ENCODE assay signal across 8 cellular contexts in genomic region chr11:23112987-23113886, GRCh38.
DNase-seq lines count a peak whose midpoint lies in the region; ATAC-seq and TF ChIP-seq lines count a peak whose summit lies in the region.

No MANE protein-coding gene starts in this region.

- TF ChIP-seq POLR2A in GM18505 (IDR thresholded peaks at IDR 0.05; ENCODE audit: borderline replicate concordance, extremely low read depth, insufficient read depth, insufficient read length) = no peak

- peak; percentile 69 for ATAC-seq in GM18505 (IDR thresholded peaks at IDR 0.05; ENCODE audit: unreplicated experiment)
- peak; percentile 63 for ATAC-seq in HG03354 (IDR thresholded peaks at IDR 0.05; ENCODE audit: poor library complexity, severe bottlenecking, unreplicated experiment)
- no peak for ATAC-seq in HG03196 (IDR thresholded peaks at IDR 0.05; ENCODE audit: unreplicated experiment)

- no peak overlapping the region for H3K27ac Mint-ChIP-seq in activated T-helper 2 cell treated with anti-CD3 and anti-CD28 coated beads, Interferon-gamma antibody, Interleukin-2, Interleukin-4, amounts not matched to agents 10 μg/mL and 5 μg/mL and 100 μg/mL, durations not matched to agents 14 hours and 24 hours and 36 hours

- H3K36me3 Mint-ChIP-seq in activated T-helper 2 cell treated with anti-CD3 and anti-CD28 coated beads, Interferon-gamma antibody, Interleukin-2, Interleukin-4, amounts not matched to agents 10 μg/mL and 5 μg/mL and 100 μg/mL, durations not matched to agents 14 hours and 24 hours and 36 hours (ENCODE audit: low read depth) = no peaks in the 10 kb centered on the region

- no peaks in the 10 kb centered on the region for H3K27me3 Mint-ChIP-seq in activated T-helper 2 cell treated with anti-CD3 and anti-CD28 coated beads, Interferon-gamma antibody, Interleukin-2, Interleukin-4, amounts not matched to agents 10 μg/mL and 5 μg/mL and 100 μg/mL, durations not matched to agents 14 hours and 24 hours and 36 hours (ENCODE audit: low read depth)

- no peak overlapping the region for H3K4me3 ChIP-seq in AG04449 (ENCODE audit: low read depth, low read length)

- no peak overlapping the region for H3K4me3 Mint-ChIP-seq in activated T-helper 2 cell treated with anti-CD3 and anti-CD28 coated beads, Interferon-gamma antibody, Interleukin-2, Interleukin-4, amounts not matched to agents 10 μg/mL and 5 μg/mL and 100 μg/mL, durations not matched to agents 14 hours and 24 hours and 36 hours (ENCODE audit: low read depth)

- CTCF ChIA-PET in AG04449 (lab: Yijun Ruan, JAX) = interaction anchor here (0.6 to 5.5 kb wide), 25 partner anchors 9 to 1272 kb away, joined by 3 to 20 read pairs (median 4); no protein-coding TSS in a partner anchor

- DNase-seq in AG04449 (ENCODE audit: low read depth, low spot score) (no peak), NCI-H460 (ENCODE audit: extremely low read depth, low read depth) (peak; percentile 19), T47D (ENCODE audit: low read depth in 1 of 2, low spot score in 1 of 2) (peak; percentile 54 to 85), left kidney (ENCODE audit: low read depth, low spot score) (peak; percentile 80)
- no peak for DNase-seq in activated T-helper 2 cell treated with anti-CD3 and anti-CD28 coated beads, Interferon-gamma antibody, Interleukin-2, Interleukin-4, amounts not matched to agents 10 μg/mL and 5 μg/mL and 100 μg/mL, durations not matched to agents 14 hours and 24 hours and 36 hours (ENCODE audit: low spot score)

- TF ChIP-seq CTCF in AG04449 (IDR thresholded peaks at IDR 0.05; ENCODE audit: insufficient read depth, low read length, missing control alignments) = peak; percentile 49

- in situ Hi-C loops in T47D (cut with HindIII; ENCODE audit: low pct_unique_long_range_greater_than_20kb, low sequenced_read_pairs) = no loop called here

- H3K9me3 Mint-ChIP-seq in activated T-helper 2 cell treated with anti-CD3 and anti-CD28 coated beads, Interferon-gamma antibody, Interleukin-2, Interleukin-4, amounts not matched to agents 10 μg/mL and 5 μg/mL and 100 μg/mL, durations not matched to agents 14 hours and 24 hours and 36 hours = no peaks in the 10 kb centered on the region

- H3K4me1 Mint-ChIP-seq in activated T-helper 2 cell treated with anti-CD3 and anti-CD28 coated beads, Interferon-gamma antibody, Interleukin-2, Interleukin-4, amounts not matched to agents 10 μg/mL and 5 μg/mL and 100 μg/mL, durations not matched to agents 14 hours and 24 hours and 36 hours (ENCODE audit: low read depth) = no peaks in the 10 kb centered on the region

- intact Hi-C loops in activated T-helper 2 cell treated with anti-CD3 and anti-CD28 coated beads, Interferon-gamma antibody, Interleukin-2, Interleukin-4, amounts not matched to agents 10 μg/mL and 5 μg/mL and 100 μg/mL, durations not matched to agents 14 hours and 24 hours and 36 hours (cut with micrococcal nuclease) = no loop called here

- POLR2A ChIA-PET in AG04449 (lab: Yijun Ruan, JAX) = no interaction called here

Comparison
In these comparisons a context has a peak if more than half of its experiments do, and no peak if none do; other contexts are left out.
1. DNase-seq: peak in NCI-H460 (single experiment), T47D (2 of 2) and left kidney (single experiment); none in AG04449 (single experiment) and activated T-helper 2 cell treated with anti-CD3 and anti-CD28 coated beads, Interferon-gamma antibody, Interleukin-2, Interleukin-4, amounts not matched to agents 10 μg/mL and 5 μg/mL and 100 μg/mL, durations not matched to agents 14 hours and 24 hours and 36 hours (single experiment).